Comparison of ENCODE assay signal across 11 cellular contexts in the genomic region with DNA sequence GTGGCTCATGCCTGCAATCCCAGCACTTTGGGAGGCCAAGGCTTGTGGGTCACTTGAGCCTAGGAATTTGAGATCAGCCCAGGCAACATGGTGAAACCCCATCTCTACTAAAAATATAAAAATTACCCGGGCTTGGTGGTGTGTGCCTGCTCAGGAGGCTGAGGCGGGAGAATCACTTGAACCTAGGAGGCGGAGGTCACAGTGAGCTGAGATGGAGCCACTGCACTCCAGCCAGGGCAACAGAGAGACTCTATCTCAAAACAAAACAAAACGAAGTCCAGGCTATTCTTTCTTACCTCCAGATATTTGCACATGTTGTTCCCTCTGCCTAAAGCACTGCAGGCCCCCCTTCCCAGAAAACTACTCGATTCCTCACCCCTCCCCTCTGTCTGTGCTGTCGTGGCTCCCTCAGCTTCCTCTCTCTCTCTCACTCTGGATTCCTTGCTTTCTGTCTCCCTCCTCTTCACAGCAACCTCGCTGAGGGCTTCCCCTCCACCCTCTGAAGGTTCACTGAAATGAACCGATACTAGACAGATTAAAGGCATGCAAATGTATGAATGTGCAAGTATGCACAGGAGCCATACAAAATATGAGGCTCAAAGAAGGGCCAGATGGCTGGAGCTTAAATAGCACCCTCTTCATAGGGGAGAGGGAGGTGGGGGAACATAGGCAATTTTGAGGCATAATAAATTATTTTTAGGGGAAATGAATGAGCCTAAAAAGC.
DNase-seq lines count a peak whose midpoint lies in the region; ATAC-seq, FAIRE-seq and TF ChIP-seq lines count a peak whose summit lies in the region.
"Had no signal": no experiment of that assay in that cellular context is flagged by ENCODE, and none has a peak within 500 bp of the region (broad histone marks: within the 10 kb centered on the region; RNA-seq: fewer than 3 reads in every experiment).

No MANE protein-coding gene starts in this region.

- FAIRE-seq in H54 (lab: Jason Lieb, UNC), result no peak

- ATAC-seq in GM19452 (IDR thresholded peaks at IDR 0.05; ENCODE audit: unreplicated experiment) (peak; percentile 84), HG03196 (IDR thresholded peaks at IDR 0.05; ENCODE audit: unreplicated experiment) (peak; percentile 49)
- ATAC-seq in activated naive CD8-positive, alpha-beta T cell treated with anti-CD3 and anti-CD28 coated beads, Interleukin-2, amount 50 U/mL, for 24 hours, result peak; percentile 78

- H3K36me3 Mint-ChIP-seq in activated naive CD8-positive, alpha-beta T cell treated with anti-CD3 and anti-CD28 coated beads, Interleukin-2, amount 50 U/mL, for 24 hours (ENCODE audit: low read depth), result peaks cover 3% of the 10 kb centered on the region

- CTCF ChIA-PET in RWPE1 (lab: Yijun Ruan, JAX), result interaction anchor here (0.6 kb wide), 2 partner anchors 15 to 285 kb away, joined by 3 to 4 read pairs; no protein-coding TSS in a partner anchor

- POLR2A ChIA-PET in RWPE1 (lab: Yijun Ruan, JAX; ENCODE audit: low non-redundant PET), result no interaction called here

- peaks cover 3% of the 10 kb centered on the region for H3K27me3 Mint-ChIP-seq in activated naive CD8-positive, alpha-beta T cell treated with anti-CD3 and anti-CD28 coated beads, Interleukin-2, amount 50 U/mL, for 24 hours

- peaks cover 36% of the 10 kb centered on the region for H3K4me1 Mint-ChIP-seq in activated naive CD8-positive, alpha-beta T cell treated with anti-CD3 and anti-CD28 coated beads, Interleukin-2, amount 50 U/mL, for 24 hours

- H3K9me3 Mint-ChIP-seq in activated naive CD8-positive, alpha-beta T cell treated with anti-CD3 and anti-CD28 coated beads, Interleukin-2, amount 50 U/mL, for 24 hours, result no peaks in the 10 kb centered on the region
- H3K9me3 Mint-ChIP-seq: HFFc6 had no signal

- no peak overlapping the region for H3K27ac ChIP-seq in RWPE1

- H3K27ac Mint-ChIP-seq in activated naive CD8-positive, alpha-beta T cell treated with anti-CD3 and anti-CD28 coated beads, Interleukin-2, amount 50 U/mL, for 24 hours, result peak overlapping the region; percentile 12
- H3K27ac Mint-ChIP-seq: HFFc6 had no signal

- TF ChIP-seq POLR2A in H54 (IDR thresholded peaks at IDR 0.05; ENCODE audit: low read depth, low read length), result no peak

- no peak for TF ChIP-seq CTCF in RWPE1 (conservative IDR thresholded peaks at IDR 0.05; ENCODE audit: low read depth)

- DNase-seq in NCI-H2171 treated with DMSO at 0.1 percent for 48 hours (lab: John Stamatoyannopoulos, UW) (peak; percentile 25), NCI-H2171 (lab: John Stamatoyannopoulos, UW) (no peak), COLO668 (lab: John Stamatoyannopoulos, UW; ENCODE audit: unreplicated experiment) (no peak), RWPE1 (ENCODE audit: low spot score) (no peak), H54 (ENCODE audit: insufficient read length, low spot score) (no peak)
- DNase-seq in activated naive CD8-positive, alpha-beta T cell treated with anti-CD3 and anti-CD28 coated beads, Interleukin-2, amount 50 U/mL, for 24 hours, result no peak
- DNase-seq: 8988T, HFFc6, NCI-H1105 treated with DMSO at 0.1 percent for 48 hours had no signal

- H3K4me3 Mint-ChIP-seq in activated naive CD8-positive, alpha-beta T cell treated with anti-CD3 and anti-CD28 coated beads, Interleukin-2, amount 50 U/mL, for 24 hours, result no peak overlapping the region
- H3K4me3 Mint-ChIP-seq: HFFc6 had no signal
